ENCODE assay signal across 16 cellular contexts in genomic region chr3:123083446-123084124, GRCh38. TPM values are rescaled to one million over a fixed set of nuclear protein-coding genes. Genes with fewer than 3 reads are reported as not detected.
DNase-seq lines count a peak whose midpoint lies in the region; ATAC-seq and TF ChIP-seq lines count a peak whose summit lies in the region.
"Had no signal": no experiment of that assay in that cellular context is flagged by ENCODE, and none has a peak within 500 bp of the region (broad histone marks: within the 10 kb centered on the region; RNA-seq: fewer than 3 reads in every experiment).

No MANE protein-coding gene starts in this region.

- no peak overlapping the region for H2AFZ ChIP-seq in hepatocyte

- no peak for TF ChIP-seq CTCF in HEK293 (tag by site-specific recombination; IDR thresholded peaks at IDR 0.05)
- no peak for TF ChIP-seq CTCF in adrenal gland (IDR thresholded peaks at IDR 0.05)
- no peak for TF ChIP-seq CTCF in hepatocyte (IDR thresholded peaks at IDR 0.05; ENCODE audit: poor library complexity)
- no peak for TF ChIP-seq CTCF in sigmoid colon (IDR thresholded peaks at IDR 0.05)
- no peak for TF ChIP-seq CTCF in psoas muscle (IDR thresholded peaks at IDR 0.05)

- TF ChIP-seq EP300 in sigmoid colon (IDR thresholded peaks at IDR 0.05) = no peak

- TF ChIP-seq POLR2A in adrenal gland (IDR thresholded peaks at IDR 0.05) (no peak), sigmoid colon (IDR thresholded peaks at IDR 0.05) (no peak)

- DNase-seq in adrenal gland (peak in 1 of 7 donors; percentile 11), hepatocyte (ENCODE audit: low spot score) (no peak), sigmoid colon (no peak), psoas muscle (no peak)
- no peak for DNase-seq in activated CD4-positive, alpha-beta T cell treated with anti-CD3 and anti-CD28 coated beads for 4 hours
- DNase-seq: activated CD4-positive, alpha-beta T cell treated with anti-CD3 and anti-CD28 coated beads for 48 hours; activated T-cell treated with anti-CD3 and anti-CD28 coated beads, Interleukin-2, amount 50 U/mL, for 72 hours; PC-3; stimulated activated CD4-positive, alpha-beta T cell treated with anti-CD3 and anti-CD28 coated beads, Interleukin-4, amount 100 ng/mL, for 1 hour; T-cell had no signal

- peaks cover 28% of the 10 kb centered on the region for H4K20me1 ChIP-seq in hepatocyte (ENCODE audit: insufficient read depth, poor library complexity, severe bottlenecking)

- H3K4me1 ChIP-seq in HEK293 (ENCODE audit: control insufficient read depth, insufficient read depth, low read length) (peaks cover 20% of the 10 kb centered on the region), adrenal gland (replicated peaks in 1 of 2) (peaks cover 62 to 96% of the 10 kb centered on the region in 2 donors), hepatocyte (ENCODE audit: insufficient read depth) (peaks cover 64% of the 10 kb centered on the region), sigmoid colon (peaks cover 0 to 79% (median 70%) of the 10 kb centered on the region in 4 donors), psoas muscle (peaks cover 9% of the 10 kb centered on the region)

- H3K36me3 ChIP-seq in HEK293 (ENCODE audit: control insufficient read depth in 2 of 2, insufficient read depth in 1 of 2, low read length in 2 of 2) = no peaks in the 10 kb centered on the region
- no peaks in the 10 kb centered on the region for H3K36me3 ChIP-seq in adrenal gland (replicated peaks in 1 of 2)
- no peaks in the 10 kb centered on the region for H3K36me3 ChIP-seq in hepatocyte (replicated peaks; ENCODE audit: insufficient read depth, low read depth)
- no peaks in the 10 kb centered on the region for H3K36me3 ChIP-seq in sigmoid colon
- no peaks in the 10 kb centered on the region for H3K36me3 ChIP-seq in psoas muscle (ENCODE audit: insufficient read depth in 1 of 2, low read depth in 1 of 2)
- H3K36me3 ChIP-seq: prostate gland had no signal

- CTCF ChIA-PET in HEK293 (lab: Yijun Ruan, JAX) = interaction anchor here (0.7 kb wide), 1 partner anchor 266 kb away, joined by 4 read pairs; no protein-coding TSS in a partner anchor

- no peak overlapping the region; the same call in 1 of the 2 replicates for H3K27ac ChIP-seq in HEK293 (ENCODE audit: extremely low read depth, low read depth, low read length)
- peak overlapping the region; percentile 27 to 76 (median 53) for H3K27ac ChIP-seq in adrenal gland
- H3K27ac ChIP-seq in hepatocyte = peak overlapping the region; percentile 80
- peak overlapping the region in 3 of 4 donors; percentile 58 to 62 (median 61) for H3K27ac ChIP-seq in sigmoid colon
- H3K27ac ChIP-seq in psoas muscle = no peak overlapping the region
- H3K27ac ChIP-seq: prostate gland had no signal

- H3K9me2 ChIP-seq in hepatocyte (replicated peaks; ENCODE audit: insufficient read depth) = no peaks in the 10 kb centered on the region

- H3K4me2 ChIP-seq in hepatocyte = peak overlapping the region; percentile 24

- ATAC-seq in GM21723 (IDR thresholded peaks at IDR 0.05; ENCODE audit: unreplicated experiment) (no peak), SK-N-SH treated with all-trans-retinoic acid at 6 μM for 48 hours (no peak), psoas muscle (no peak)
- ATAC-seq: activated T-cell treated with anti-CD3 and anti-CD28 coated beads, Interleukin-2, amount 50 U/mL, for 72 hours; PC-3; T-cell had no signal

- intact Hi-C loops in adrenal gland (cut with DNase I) (no loop called here), sigmoid colon (cut with DNase I) (no loop called here), psoas muscle (cut with DNase I) (no loop called here)

- no peaks in the 10 kb centered on the region for H3K9me3 ChIP-seq in HEK293 (ENCODE audit: control insufficient read depth, insufficient read depth, low read depth, low read length)
- no peaks in the 10 kb centered on the region for H3K9me3 ChIP-seq in adrenal gland (replicated peaks in 1 of 3)
- H3K9me3 ChIP-seq in hepatocyte (ENCODE audit: low read depth) = no peaks in the 10 kb centered on the region
- H3K9me3 ChIP-seq in sigmoid colon = no peaks in the 10 kb centered on the region
- H3K9me3 ChIP-seq in psoas muscle = no peaks in the 10 kb centered on the region
- H3K9me3 ChIP-seq: prostate gland had no signal

- no peaks in the 10 kb centered on the region for H3K27me3 ChIP-seq in adrenal gland
- H3K27me3 ChIP-seq in hepatocyte = no peaks in the 10 kb centered on the region
- H3K27me3 ChIP-seq in sigmoid colon = no peaks in the 10 kb centered on the region
- H3K27me3 ChIP-seq in psoas muscle (ENCODE audit: insufficient read depth in 3 of 3, low read length in 2 of 3) = no peaks in the 10 kb centered on the region

- POLR2A ChIA-PET in HEK293 (lab: Yijun Ruan, JAX) = no interaction called here

- 32 to 42% (median 41%) methylated on average over 7 of the region's 7 CpGs for WGBS in adrenal gland, 4 donors
- whole genome bisulfite sequencing in hepatocyte (ENCODE audit: low lambda C conversion rate, missing lambda C conversion rate) = 67% methylated on average over 7 of the region's 7 CpGs
- WGBS in sigmoid colon, 2 donors = 75 to 78% methylated on average over 7 of the region's 7 CpGs
- WGBS in psoas muscle, 3 donors = 53 to 59% (median 53%) methylated on average over 7 of the region's 7 CpGs

- H3K79me2 ChIP-seq in hepatocyte = peaks cover 97% of the 10 kb centered on the region

- H3K4me3 ChIP-seq in HEK293 (ENCODE audit: low read depth, low read length) (no peak overlapping the region), adrenal gland (no peak overlapping the region), hepatocyte (no peak overlapping the region), sigmoid colon (no peak overlapping the region), psoas muscle (no peak overlapping the region)
- H3K4me3 ChIP-seq: prostate gland had no signal

TF ChIP-seq in HEK293, 187 proteins besides CTCF, POLR2A, EP300 and RAD21 (continues in another document):
- TF ChIP-seq ZNF394 (tag by site-specific recombination; IDR thresholded peaks at IDR 0.05; ENCODE audit: borderline replicate concordance) (no peak), PRDM1 (tag by site-specific recombination; IDR thresholded peaks at IDR 0.05) (peak; percentile 66; the same call in 1 of the 2 replicates), ZNF677 (tag by site-specific recombination; IDR thresholded peaks at IDR 0.05) (no peak), SETDB1 (IDR thresholded peaks at IDR 0.05; ENCODE audit: insufficient read length, low read length) (no peak), ZNF404 (tag by site-specific recombination; IDR thresholded peaks at IDR 0.05) (no peak), ZNF239 (tag by site-specific recombination; IDR thresholded peaks at IDR 0.05) (no peak), SP7 (tag by site-specific recombination; IDR thresholded peaks at IDR 0.05) (no peak)

TF ChIP-seq in SK-N-SH treated with all-trans-retinoic acid at 6 μM for 48 hours, 23 proteins besides CTCF, POLR2A, EP300 and RAD21 (continues in another document):
- TF ChIP-seq TSHZ2 (CRISPR knock-in tag; IDR thresholded peaks at IDR 0.05) = no peak
- no peak for TF ChIP-seq GLIS3 (CRISPR knock-in tag; IDR thresholded peaks at IDR 0.05)
- no peak for TF ChIP-seq TOX (CRISPR knock-in tag; IDR thresholded peaks at IDR 0.05; ENCODE audit: borderline replicate concordance)
- no peak for TF ChIP-seq ZNF565 (CRISPR knock-in tag; conservative IDR thresholded peaks at IDR 0.05; ENCODE audit: low read depth)
- TF ChIP-seq OSR1 (CRISPR knock-in tag; IDR thresholded peaks at IDR 0.05) = no peak
- no peak for TF ChIP-seq ZFP3 (CRISPR knock-in tag; IDR thresholded peaks at IDR 0.05)

RNA-seq across cellular contexts. Expression of gene PDIA5, which starts 16.8 kb away (rescaled TPM):
- 10 to 100 TPM; 39.0 to 88.9 (median 56.7) TPM for total RNA-seq in adrenal gland
- polyA plus RNA-seq in adrenal gland = 10 to 100 TPM; 27.0 to 52.6 (median 29.3) TPM
- 71.8 and 82.0 TPM in 2 replicates for total RNA-seq in hepatocyte
- polyA plus RNA-seq in hepatocyte = 88.4 and 97.3 TPM in 2 replicates
- total RNA-seq in sigmoid colon = 10 to 100 TPM; 13.8 to 15.1 (median 14.2) TPM
- polyA plus RNA-seq in sigmoid colon = 10 to 100 TPM in 2 of 3 donors, 1 to 10 TPM in 1; 4.2 to 23.0 (median 10.8) TPM
- total RNA-seq in psoas muscle = 1 to 10 TPM; 2.9 to 6.4 (median 5.4) TPM
- 1 to 10 TPM; 3.2 to 6.1 (median 3.3) TPM for polyA plus RNA-seq in psoas muscle

RNA-seq across cellular contexts. Expression of gene SEMA5B, which starts 56.0 kb away (rescaled TPM):
- total RNA-seq in adrenal gland (1 to 10 TPM in 6 of 8 donors, under 1 TPM in 2; 0.35 to 2.1 (median 1.6) TPM), hepatocyte (0.88 and 1.4 TPM in 2 replicates), sigmoid colon (under 1 TPM in 3 of 4 donors, not detected in 1; 0.36 to 0.68 (median 0.55) TPM), psoas muscle (1 to 10 TPM in 1 of 4 donors, under 1 TPM in 3; 0.08 to 1.1 (median 0.33) TPM)
- polyA plus RNA-seq in adrenal gland (1 to 10 TPM in 2 of 3 donors, under 1 TPM in 1; 0.99 to 4.3 (median 3.0) TPM), hepatocyte (1.8 and 4.2 TPM in 2 replicates), sigmoid colon (under 1 TPM in 2 of 3 donors, not detected in 1; 0.52 to 0.69 TPM), psoas muscle (under 1 TPM; 0.43 to 0.59 (median 0.48) TPM)
- total RNA-seq: activated T-cell treated with anti-CD3 and anti-CD28 coated beads, Interleukin-2, amount 50 U/mL, for 72 hours; mononuclear cell had no signal
- polyA plus RNA-seq: BJ had no signal

Comparison
In these comparisons a context has a peak if more than half of its experiments do, and no peak if none do; other contexts are left out.
1. H3K27ac ChIP-seq: peak in adrenal gland (5 of 5), hepatocyte (single experiment) and sigmoid colon (3 of 4); none in HEK293 (single experiment) and psoas muscle (single experiment).